ENCODE assay signal across 20 cellular contexts in genomic region chr19:42821306-42821977, GRCh38. TPM values are rescaled to one million over a fixed set of nuclear protein-coding genes. Genes with fewer than 3 reads are reported as not detected.
DNase-seq lines count a peak whose midpoint lies in the region; ATAC-seq, FAIRE-seq and TF ChIP-seq lines count a peak whose summit lies in the region.
"Not testable (repeated sequence)": the region's sequence is repeated elsewhere in the genome, so short reads cannot be mapped to it uniquely, and the experiment has no call there.
"Had no signal": no experiment of that assay in that cellular context is flagged by ENCODE, and none has a peak within 500 bp of the region (broad histone marks: within the 10 kb centered on the region; RNA-seq: fewer than 3 reads in every experiment).

No MANE protein-coding gene starts in this region.

- peak overlapping the region; percentile 1 for H3K4me2 ChIP-seq in PC-3 (ENCODE audit: low read length)
- H3K4me2 ChIP-seq in astrocyte (ENCODE audit: low read length), result peak overlapping the region; percentile 66

- not testable (repeated sequence) for H3K79me2 ChIP-seq in PC-3 (ENCODE audit: low read length); astrocyte (ENCODE audit: insufficient read depth, low read length)

- not testable (repeated sequence) for H3K27me3 Mint-ChIP-seq in astrocyte (ENCODE audit: low read depth, unreplicated experiment)

- H3K9ac ChIP-seq in PC-3 (ENCODE audit: low read length); astrocyte (ENCODE audit: low read length): not testable (repeated sequence)

- H3K27ac ChIP-seq in PC-3 (ENCODE audit: low read length) (peak overlapping the region; percentile 69), epithelial cell of prostate (peak overlapping the region; percentile 84)
- H3K27ac ChIP-seq in astrocyte (ENCODE audit: low read depth, low read length), result not testable (repeated sequence)

- H3K36me3 ChIP-seq in HAP-1 (replicated peaks); PC-3 (ENCODE audit: low read depth, low read length); astrocyte (ENCODE audit: insufficient read depth, low read length); kidney epithelial cell (ENCODE audit: control insufficient read depth, insufficient read depth, low read length): not testable (repeated sequence)

- H3K27me3 ChIP-seq in HAP-1 (ENCODE audit: low read depth); PC-3 (ENCODE audit: low read length); astrocyte (ENCODE audit: insufficient read depth, low read length); kidney epithelial cell (ENCODE audit: control insufficient read depth, insufficient read depth, low read length): not testable (repeated sequence)

- peaks cover 36% of the 10 kb centered on the region for H3K9me3 Mint-ChIP-seq in astrocyte (ENCODE audit: unreplicated experiment)

- ATAC-seq in PC-3, result peak; percentile 59

- H3K9me2 ChIP-seq in PC-3 (replicated peaks; ENCODE audit: low read length), result not testable (repeated sequence)

- H4K20me1 ChIP-seq in PC-3 (ENCODE audit: low read length); astrocyte (ENCODE audit: insufficient read depth, low read length): not testable (repeated sequence)

- not testable (repeated sequence) for FAIRE-seq in astrocyte (lab: Jason Lieb, UNC)

- CTCF ChIA-PET in PC-3 (lab: Charles Lee), result not testable (repeated sequence)

- H3K36me3 Mint-ChIP-seq in astrocyte (ENCODE audit: low read depth, unreplicated experiment), result not testable (repeated sequence)

- H3K4me1 ChIP-seq in HAP-1, result not testable (repeated sequence)
- H3K4me1 ChIP-seq in PC-3 (ENCODE audit: insufficient read depth, low read length) (peaks cover 22% of the 10 kb centered on the region), astrocyte (ENCODE audit: insufficient read depth, low read length) (peaks cover 15% of the 10 kb centered on the region)

- POLR2A ChIA-PET in PC-3 (lab: Charles Lee; ENCODE audit: unreplicated experiment), result not testable (repeated sequence)

- not testable (repeated sequence) for H3K9me3 ChIP-seq in HAP-1; PC-3 (ENCODE audit: low read length); astrocyte (ENCODE audit: insufficient read depth, low read depth, low read length)

- not testable (repeated sequence) for H3K4me1 Mint-ChIP-seq in astrocyte (ENCODE audit: low read depth, unreplicated experiment)

- TF ChIP-seq CTCF in PC-3 (conservative IDR thresholded peaks at IDR 0.05; ENCODE audit: low read depth, low read length); astrocyte (IDR thresholded peaks at IDR 0.05; ENCODE audit: insufficient read depth, low read depth, low read length); kidney epithelial cell (IDR thresholded peaks at IDR 0.05; ENCODE audit: insufficient read depth, low read length, poor library complexity, severe bottlenecking): not testable (repeated sequence)

- not testable (repeated sequence) for H2AFZ ChIP-seq in PC-3 (ENCODE audit: low read length); astrocyte (ENCODE audit: low read depth, low read length)

- peak; percentile 28 for DNase-seq in COLO668 (lab: John Stamatoyannopoulos, UW; ENCODE audit: unreplicated experiment)
- peak; percentile 8 to 17 for DNase-seq in HAP-1 (ENCODE audit: low spot score in 2 of 2)
- peak; percentile 76 for DNase-seq in NCI-H2029 treated with DMSO at 0.1 percent for 48 hours (lab: John Stamatoyannopoulos, UW)
- DNase-seq in PC-3, result peak; percentile 83
- peak; percentile 79 for DNase-seq in astrocyte (ENCODE audit: low read depth)
- DNase-seq in epithelial cell of prostate (ENCODE audit: low read depth, low spot score), result not testable (repeated sequence)
- DNase-seq in kidney epithelial cell (ENCODE audit: low read depth), result peak; percentile 67
- DNase-seq in superior temporal gyrus (ENCODE audit: extremely low spot score), result peak; percentile 91

- BruUV-seq in PC-3 (replicated peaks; lab: Mats Ljungman, UMichigan), result not testable (repeated sequence)

- intact Hi-C loops in PC-3 (cut with micrococcal nuclease), result not testable (repeated sequence)

- not testable (repeated sequence) for H3K4me3 Mint-ChIP-seq in astrocyte (ENCODE audit: unreplicated experiment)

- in situ Hi-C loops in HAP-1 (cut with MboI; ENCODE audit: low sequenced_read_pairs), result not testable (repeated sequence)

- H3F3A ChIP-seq in PC-3 (ENCODE audit: low read length, unreplicated experiment), result not testable (repeated sequence)

- H3K4me3 ChIP-seq in HAP-1; PC-3 (ENCODE audit: low read length); astrocyte (ENCODE audit: insufficient read depth, low read depth, low read length); kidney epithelial cell (ENCODE audit: low read depth, low read length): not testable (repeated sequence)

- not testable (repeated sequence) for H3K27ac Mint-ChIP-seq in astrocyte (ENCODE audit: unreplicated experiment)

RNA-seq across cellular contexts. Expression of gene PSG8, which starts 56.0 kb away (rescaled TPM):
- total RNA-seq in PC-3 (2014; rRNA removed) (not detected in 2 replicates), astrocyte (not detected in 2 replicates), kidney epithelial cell (not detected in 2 replicates)
- total RNA-seq: activated CD4-positive, alpha-beta T cell treated with anti-CD3 and anti-CD28 coated beads, Interleukin-2, amount 10 ng/mL, durations not matched to agents 24 days and 14 days; activated T-cell treated with anti-CD3 and anti-CD28 coated beads, Interleukin-2, amount 50 U/mL, for 4 hours; cardiac muscle cell; hepatocyte; liver; natural killer cell; osteoblast; right atrium auricular region; spleen; suprapubic skin; T-helper 2 cell treated with Interferon-gamma antibody and Interleukin-4, amounts not matched to agents 100 ng/mL and 5 ng/mL, for 36 hours; urinary bladder had no signal

RNA-seq across cellular contexts. Expression of gene PSG1, which starts 58.1 kb away (rescaled TPM):
- total RNA-seq in PC-3 (2014; rRNA removed), result not detected in 2 replicates
- 0.52 and 1.0 TPM in 2 replicates for total RNA-seq in astrocyte
- total RNA-seq in kidney epithelial cell, result not detected in 2 replicates
- total RNA-seq: activated CD4-positive, alpha-beta T cell treated with anti-CD3 and anti-CD28 coated beads, Interleukin-2, amount 10 ng/mL, durations not matched to agents 24 days and 14 days; activated T-cell treated with anti-CD3 and anti-CD28 coated beads, Interleukin-2, amount 50 U/mL, for 4 hours; cardiac muscle cell; liver; natural killer cell; right atrium auricular region; spleen; suprapubic skin; T-helper 2 cell treated with Interferon-gamma antibody and Interleukin-4, amounts not matched to agents 100 ng/mL and 5 ng/mL, for 36 hours; urinary bladder had no signal
